In genomic region chr9:133846483-133847090, GRCh38 we compare ENCODE assay signal across 25 cellular contexts.
DNase-seq lines count a peak whose midpoint lies in the region; ATAC-seq, FAIRE-seq and TF ChIP-seq lines count a peak whose summit lies in the region.
"Had no signal": no experiment of that assay in that cellular context is flagged by ENCODE, and none has a peak within 500 bp of the region (broad histone marks: within the 10 kb centered on the region; RNA-seq: fewer than 3 reads in every experiment).

No MANE protein-coding gene starts in this region.

- TF ChIP-seq EP300 in K562 (IDR thresholded peaks at IDR 0.05; ENCODE audit: low read length), result no peak

- peaks cover 0 to 6% of the 10 kb centered on the region in 2 experiments; a peak in 2 of 5 replicates for H3K4me1 ChIP-seq in K562 (replicated peaks in 1 of 2; ENCODE audit: control insufficient read depth in 2 of 2, insufficient read depth in 2 of 2, low read length in 2 of 2)
- H3K4me1 ChIP-seq in lower lobe of right lung, result peaks cover 25% of the 10 kb centered on the region
- H3K4me1 ChIP-seq: Caco-2 had no signal

- H3K27me3 Mint-ChIP-seq in CD14-positive monocyte (ENCODE audit: low read depth in 3 of 3), result peaks cover 0 to 5% (median 4%) of the 10 kb centered on the region in 3 donors
- H3K27me3 Mint-ChIP-seq in stimulated activated memory B cell treated with anti-CD40 and anti-IgM and Interleukin-4, amounts not matched to agents 10 μg/mL and 1 μg/mL and 100 μg/mL, for 72 hours, result no peaks in the 10 kb centered on the region
- H3K27me3 Mint-ChIP-seq: CD4-positive, CD25-positive, alpha-beta regulatory T cell had no signal

- H2AFZ ChIP-seq in K562 (ENCODE audit: low read depth, low read length), result no peak overlapping the region
- H2AFZ ChIP-seq: PC-9 had no signal

- in situ Hi-C loops in K562 (cut with MboI), result no loop called here

- peaks cover 23% of the 10 kb centered on the region for H4K20me1 ChIP-seq in K562 (replicated peaks; ENCODE audit: control insufficient read depth, insufficient read depth, low read length)

- 2% methylated on average over 18 of the region's 18 CpGs for WGBS in K562 (ENCODE audit: insufficient coverage, low coverage, missing lambda C conversion rate)

- H3K4me3 Mint-ChIP-seq in CD14-positive monocyte, result no peak overlapping the region
- H3K4me3 Mint-ChIP-seq in stimulated activated memory B cell treated with anti-CD40 and anti-IgM and Interleukin-4, amounts not matched to agents 10 μg/mL and 1 μg/mL and 100 μg/mL, for 72 hours, result no peak overlapping the region
- H3K4me3 Mint-ChIP-seq: CD4-positive, CD25-positive, alpha-beta regulatory T cell had no signal

- no peak for TF ChIP-seq POLR2A in K562 (conservative IDR thresholded peaks at IDR 0.05)

- peak overlapping the region in 6 of 7 donors; percentile 73 to 99 (median 97) for H3K27ac Mint-ChIP-seq in CD14-positive monocyte
- H3K27ac Mint-ChIP-seq in stimulated activated memory B cell treated with anti-CD40 and anti-IgM and Interleukin-4, amounts not matched to agents 10 μg/mL and 1 μg/mL and 100 μg/mL, for 72 hours, result peak overlapping the region; percentile 60
- H3K27ac Mint-ChIP-seq: CD4-positive, CD25-positive, alpha-beta regulatory T cell had no signal

- H3K4me1 Mint-ChIP-seq in CD14-positive monocyte, result peaks cover 43% of the 10 kb centered on the region
- peaks cover 81% of the 10 kb centered on the region for H3K4me1 Mint-ChIP-seq in stimulated activated memory B cell treated with anti-CD40 and anti-IgM and Interleukin-4, amounts not matched to agents 10 μg/mL and 1 μg/mL and 100 μg/mL, for 72 hours

- no TSS peak for BruUV-seq in K562 (replicated peaks; lab: Mats Ljungman, UMichigan)

- peaks cover 0 to 2% (median 0%) of the 10 kb centered on the region in 7 donors for H3K9me3 Mint-ChIP-seq in CD14-positive monocyte
- peaks cover 3% of the 10 kb centered on the region for H3K9me3 Mint-ChIP-seq in stimulated activated memory B cell treated with anti-CD40 and anti-IgM and Interleukin-4, amounts not matched to agents 10 μg/mL and 1 μg/mL and 100 μg/mL, for 72 hours
- H3K9me3 Mint-ChIP-seq: CD4-positive, CD25-positive, alpha-beta regulatory T cell had no signal

- no peaks in the 10 kb centered on the region for H3K79me2 ChIP-seq in K562 (ENCODE audit: control insufficient read depth, insufficient read depth, low read length)

- no peak overlapping the region for H3K4me2 ChIP-seq in K562 (ENCODE audit: insufficient read depth, low read length)
- H3K4me2 ChIP-seq: PC-9 had no signal

- H3K27me3 ChIP-seq in K562 (ENCODE audit: control insufficient read depth in 2 of 2, insufficient read depth in 2 of 2, low read length in 2 of 2), result peaks cover 12 to 82% of the 10 kb centered on the region in 2 experiments
- H3K27me3 ChIP-seq in lower lobe of right lung (ENCODE audit: low read depth), result no peaks in the 10 kb centered on the region

- H3K27ac ChIP-seq in K562 (ENCODE audit: extremely low read depth, low read depth, low read length), result no peak overlapping the region
- peak overlapping the region; percentile 82 for H3K27ac ChIP-seq in lower lobe of right lung
- H3K27ac ChIP-seq: PC-9 had no signal

- TF ChIP-seq RAD21 in K562 (CRISPR knock-in tag; conservative IDR thresholded peaks at IDR 0.05 in 1 of 2, IDR thresholded peaks at IDR 0.05 in 1 of 2), result no peak

- H3K36me3 ChIP-seq in K562 (ENCODE audit: control insufficient read depth, insufficient read depth, low read length) (no peaks in the 10 kb centered on the region), lower lobe of right lung (no peaks in the 10 kb centered on the region)

- H3K4me3 ChIP-seq in K562 (no peak overlapping the region), lower lobe of right lung (no peak overlapping the region)
- H3K4me3 ChIP-seq: GM12878, PC-9 had no signal

- H3K9me3 ChIP-seq in K562 (replicated peaks; ENCODE audit: control insufficient read depth, insufficient read depth, low read depth, low read length) (no peaks in the 10 kb centered on the region), lower lobe of right lung (no peaks in the 10 kb centered on the region)
- H3K9me3 ChIP-seq: Caco-2 had no signal

- TF ChIP-seq CTCF in CD14-positive monocyte (IDR thresholded peaks at IDR 0.05) (no peak), K562 (IDR thresholded peaks at IDR 0.05 in 2 of 3, conservative IDR thresholded peaks at IDR 0.05 in 1 of 3; ENCODE audit: insufficient read depth in 2 of 3, low read depth in 1 of 3, low read length in 3 of 3) (no peak), lower lobe of right lung (IDR thresholded peaks at IDR 0.05) (no peak)

- DNase-seq in CD14-positive monocyte (ENCODE audit: low spot score), result no peak
- DNase-seq in K562 (ENCODE audit: extremely low read depth in 1 of 4, low spot score in 3 of 4), result no peak
- no peak for DNase-seq in lower lobe of right lung
- no peak for DNase-seq in frontal cortex (ENCODE audit: low spot score in 2 of 2)
- DNase-seq in NCI-H187 (lab: John Stamatoyannopoulos, UW), result no peak
- no peak for DNase-seq in DMS153 treated with DMSO at 0.1 percent for 48 hours (lab: John Stamatoyannopoulos, UW; ENCODE audit: unreplicated experiment)
- DNase-seq: Caco-2; CD4-positive, CD25-positive, alpha-beta regulatory T cell; DMS79; EL; GDM1; KBM-7; MV-4-11; NCI-H1105; NCI-H1436 treated with DMSO at 0.1 percent for 48 hours; NCI-H1930; NCI-H2107; NCI-H446; NCI-H524 treated with DMSO at 0.1 percent for 48 hours; NCI-H774; PC-9; SHP77 had no signal

- CTCF ChIA-PET in K562 (lab: Yijun Ruan, JAX; ENCODE audit: low intra/inter-chr PET ratio), result no interaction called here

- ATAC-seq in K562, result no peak; the same call in 2 of the 3 replicates
- no peak for ATAC-seq in lower lobe of right lung
- ATAC-seq in stimulated activated memory B cell treated with anti-CD40 and anti-IgM and Interleukin-4, amounts not matched to agents 10 μg/mL and 1 μg/mL and 100 μg/mL, for 72 hours, result no peak
- ATAC-seq: GM12878 had no signal

- FAIRE-seq in K562 (lab: Jason Lieb, UNC) (no peak), frontal cortex (lab: Jason Lieb, UNC) (no peak)
- FAIRE-seq: GM12878, H54 had no signal

- no peaks in the 10 kb centered on the region for H3K9me1 ChIP-seq in K562 (ENCODE audit: control insufficient read depth, insufficient read depth, low read length)

- no peak overlapping the region for H3K9ac ChIP-seq in K562 (ENCODE audit: insufficient read depth in 1 of 2, low read depth in 2 of 2, low read length in 2 of 2)

- peaks cover 20 to 23% of the 10 kb centered on the region in 2 donors for H3K36me3 Mint-ChIP-seq in CD14-positive monocyte
- H3K36me3 Mint-ChIP-seq in stimulated activated memory B cell treated with anti-CD40 and anti-IgM and Interleukin-4, amounts not matched to agents 10 μg/mL and 1 μg/mL and 100 μg/mL, for 72 hours, result peaks cover 42% of the 10 kb centered on the region
- H3K36me3 Mint-ChIP-seq: CD4-positive, CD25-positive, alpha-beta regulatory T cell had no signal

- POLR2A ChIA-PET in K562 (lab: Yijun Ruan, JAX), result no interaction called here

- intact Hi-C loops in CD14-positive monocyte (cut with micrococcal nuclease), result no loop called here
- intact Hi-C loops in K562 (cut with micrococcal nuclease), result no loop called here
- intact Hi-C loops in lower lobe of right lung (cut with DNase I), result no loop called here

TF ChIP-seq in K562, 482 proteins besides CTCF, POLR2A, EP300 and RAD21:
- 0 out of 2 replicates have a peak, but pooled peaks have one; percentile 26 for TF ChIP-seq ZKSCAN1 (IDR thresholded peaks at IDR 0.05; ENCODE audit: low read depth, low read length)
- no peak for TF ChIP-seq ARID3A (IDR thresholded peaks at IDR 0.05; ENCODE audit: borderline replicate concordance, low read depth, low read length)
